Comparison of ENCODE assay signal across 17 cellular contexts in the genomic region with DNA sequence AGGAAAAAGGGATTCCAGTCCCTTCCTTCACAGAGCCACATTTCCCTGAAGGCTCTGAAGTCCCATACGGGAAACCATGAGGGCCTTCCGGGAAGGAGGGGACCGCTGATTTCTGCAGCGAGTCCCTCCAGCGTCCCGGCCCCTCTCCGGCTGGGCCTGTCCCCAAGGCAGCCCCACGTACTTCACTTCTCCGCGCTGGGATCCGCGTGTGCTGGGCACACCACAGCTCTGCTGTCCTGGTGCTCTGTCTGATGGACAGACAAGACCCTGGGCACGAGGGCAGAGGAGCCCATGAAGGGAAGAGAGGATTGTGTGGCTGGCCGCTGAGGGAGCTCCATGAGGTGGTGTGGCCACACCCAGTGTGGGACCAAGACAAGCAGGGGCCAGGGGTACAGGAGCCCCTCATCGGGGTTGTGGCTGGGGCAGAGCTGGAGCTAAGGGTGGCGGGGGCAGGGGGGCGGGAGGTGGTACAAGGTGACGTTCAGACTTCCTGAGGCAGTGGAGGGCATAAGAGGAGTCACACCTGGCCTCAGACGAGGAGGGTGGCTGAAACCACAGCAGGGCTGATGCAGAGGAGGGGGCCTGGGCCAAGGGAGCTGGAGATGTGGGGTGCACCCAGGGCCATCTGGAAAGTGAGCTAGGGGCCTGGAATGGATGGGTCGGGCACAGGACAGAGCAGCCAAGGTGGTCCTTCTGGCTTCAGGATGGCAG. TPM values are rescaled to one million over a fixed set of nuclear protein-coding genes. Genes with fewer than 3 reads are reported as not detected.
DNase-seq lines count a peak whose midpoint lies in the region; ATAC-seq lines count a peak whose summit lies in the region.
"Had no signal": no experiment of that assay in that cellular context is flagged by ENCODE, and none has a peak within 500 bp of the region (broad histone marks: within the 10 kb centered on the region; RNA-seq: fewer than 3 reads in every experiment).

No MANE protein-coding gene starts in this region.

- no peak for DNase-seq in T-helper 17 cell
- DNase-seq in immature natural killer cell = no peak
- no peak for DNase-seq in NCI-H226
- no peak for DNase-seq in NCI-H1048 (lab: John Stamatoyannopoulos, UW)
- DNase-seq: activated CD8-positive, alpha-beta memory T cell treated with anti-CD3 and anti-CD28 coated beads, Interleukin-2, amount 50 U/mL, for 4 hours; amniotic stem cell; DMS53; midbrain; NCI-H1105; NCI-H345; small intestine had no signal

- H3K4me3 Mint-ChIP-seq in T-helper 17 cell (peak overlapping the region; percentile 85), immature natural killer cell (peak overlapping the region in 4 of 5 donors; percentile 33 to 69 (median 62))

- H3K9me3 Mint-ChIP-seq in immature natural killer cell = no peaks in the 10 kb centered on the region

- H3K27me3 Mint-ChIP-seq in T-helper 17 cell (peaks cover 19% of the 10 kb centered on the region), immature natural killer cell (ENCODE audit: low read depth in 3 of 3) (peaks cover 0 to 6% (median 2%) of the 10 kb centered on the region in 3 donors)

- H3K4me1 ChIP-seq in BLaER1 = peaks cover 89% of the 10 kb centered on the region

- H3K4me2 ChIP-seq in BLaER1 = peak overlapping the region; percentile 83

- H3K9me3 ChIP-seq in BLaER1 (no peaks in the 10 kb centered on the region), T-helper 17 cell (ENCODE audit: control insufficient read depth, low read length, poor library complexity, severe bottlenecking) (no peaks in the 10 kb centered on the region)

- peak overlapping the region; percentile 59 for H3K27ac Mint-ChIP-seq in T-helper 17 cell
- peak overlapping the region in 3 of 6 donors; percentile 21 to 86 (median 71) for H3K27ac Mint-ChIP-seq in immature natural killer cell

- no peak overlapping the region for H3K4me3 ChIP-seq in BLaER1
- H3K4me3 ChIP-seq: SK-N-MC had no signal

- H3K4me1 Mint-ChIP-seq in T-helper 17 cell (peaks cover 40% of the 10 kb centered on the region), immature natural killer cell (peaks cover 44 to 47% of the 10 kb centered on the region in 2 donors)

- H3K9ac ChIP-seq in BLaER1 = no peak overlapping the region

- H3K27me3 ChIP-seq in BLaER1 = peaks cover 13% of the 10 kb centered on the region

- H3K36me3 ChIP-seq in BLaER1 = no peaks in the 10 kb centered on the region

- H3K27ac ChIP-seq in BLaER1 = no peak overlapping the region
- H3K27ac ChIP-seq: SK-N-MC, VCaP had no signal

- peaks cover 60% of the 10 kb centered on the region for H4K20me1 ChIP-seq in BLaER1

- H3K36me3 Mint-ChIP-seq in T-helper 17 cell (ENCODE audit: low read depth) (no peaks in the 10 kb centered on the region), immature natural killer cell (no peaks in the 10 kb centered on the region)

- peak; percentile 17 for ATAC-seq in GM18867 (IDR thresholded peaks at IDR 0.05; ENCODE audit: unreplicated experiment)
- ATAC-seq in T-helper 17 cell = no peak
- no peak for ATAC-seq in HG02973 (IDR thresholded peaks at IDR 0.05; ENCODE audit: unreplicated experiment)
- no peak for ATAC-seq in GM19397 (IDR thresholded peaks at IDR 0.05; ENCODE audit: unreplicated experiment)

RNA-seq across cellular contexts. Expression of a gene that starts 57.2 kb away (rescaled TPM):
- total RNA-seq in T-helper 17 cell = 10 to 100 TPM; 55.2 to 59.4 TPM
- 10 to 100 TPM; 30.8 to 51.8 (median 44.2) TPM for polyA plus RNA-seq in immature natural killer cell

RNA-seq across cellular contexts. Expression of a gene that starts 57.3 kb away (rescaled TPM):
- 10 to 100 TPM; 35.3 to 36.0 TPM for total RNA-seq in T-helper 17 cell
- polyA plus RNA-seq in immature natural killer cell = 10 to 100 TPM; 22.7 to 31.2 (median 24.4) TPM
